In the genomic region with DNA sequence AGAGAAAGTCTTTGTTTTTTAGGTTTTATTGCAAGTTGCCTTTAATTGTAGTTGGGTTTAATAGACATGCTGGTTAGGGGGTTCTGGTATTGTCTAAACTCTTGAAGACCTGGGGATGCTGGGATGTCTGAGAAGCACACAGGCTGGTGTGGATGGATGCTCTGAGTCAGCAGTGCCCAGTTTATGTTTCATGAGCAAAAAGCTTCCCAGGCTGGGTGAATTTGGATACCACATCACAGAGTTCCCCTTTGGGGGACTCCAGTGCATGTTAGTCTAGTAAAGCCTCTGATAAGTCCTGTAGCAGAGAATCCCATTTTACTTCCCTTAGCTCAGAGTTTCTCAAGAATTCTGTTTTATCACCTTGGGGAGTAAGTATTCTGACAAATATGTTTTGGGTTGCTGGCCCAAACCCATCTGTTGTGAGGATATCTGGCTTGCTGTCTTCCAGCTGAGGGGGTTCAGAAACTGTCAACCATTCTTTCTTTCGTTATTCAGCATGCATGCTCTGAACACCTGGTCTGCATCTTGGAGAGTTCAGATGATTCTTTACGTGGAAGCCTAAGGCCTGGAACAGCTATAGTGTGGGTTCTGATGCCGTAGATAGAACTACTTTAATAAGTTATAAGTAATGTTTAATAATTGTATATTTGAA, we compare ENCODE assay signal across 10 cellular contexts.
A peak's percentile ranks its signal among the peaks of the same experiment; 100 is the strongest.
DNase-seq lines count a peak whose midpoint lies in the region; ATAC-seq and TF ChIP-seq lines count a peak whose summit lies in the region.
"Had no signal": no experiment of that assay in that cellular context is flagged by ENCODE, and none has a peak within 500 bp of the region (broad histone marks: within the 10 kb centered on the region; RNA-seq: fewer than 3 reads in every experiment).

No MANE protein-coding gene starts in this region.

- H3K4me3 ChIP-seq in GM06990 (replicated peaks; ENCODE audit: low read depth, low read length), result no peak overlapping the region
- H3K4me3 ChIP-seq in HAP-1, result no peak overlapping the region
- no peak overlapping the region for H3K4me3 ChIP-seq in uterus

- H3K27ac ChIP-seq in uterus, result no peak overlapping the region

- H3K4me1 Mint-ChIP-seq in activated T-helper 1 cell treated with anti-CD3 and anti-CD28 coated beads, Interleukin-12 subunit alpha, Interleukin-12 subunit beta, Interleukin-2, Interleukin-4 antibody, amounts not matched to agents 30 ng/mL and 10 ng/mL and 1 ng/mL, durations not matched to agents 14 hours and 24 hours and 36 hours (ENCODE audit: low read depth), result peaks cover 24% of the 10 kb centered on the region

- ATAC-seq in GM18909 (IDR thresholded peaks at IDR 0.05; ENCODE audit: poor library complexity, unreplicated experiment) (peak; percentile 73), HG03064 (IDR thresholded peaks at IDR 0.05; ENCODE audit: low read depth, unreplicated experiment) (peak; percentile 54)

- peak overlapping the region; percentile 27 for H3K27ac Mint-ChIP-seq in activated T-helper 1 cell treated with anti-CD3 and anti-CD28 coated beads, Interleukin-12 subunit alpha, Interleukin-12 subunit beta, Interleukin-2, Interleukin-4 antibody, amounts not matched to agents 30 ng/mL and 10 ng/mL and 1 ng/mL, durations not matched to agents 14 hours and 24 hours and 36 hours

- TF ChIP-seq CTCF in GM06990 (IDR thresholded peaks at IDR 0.05; ENCODE audit: insufficient read depth, low read length, poor library complexity, severe bottlenecking) (no peak), uterus (IDR thresholded peaks at IDR 0.05) (no peak)

- DNase-seq in GM06990 (ENCODE audit: extremely low read depth, insufficient read length) (peak; percentile 44), NCI-H82 treated with DMSO at 0.1 percent for 48 hours (lab: John Stamatoyannopoulos, UW; ENCODE audit: unreplicated experiment) (no peak), globus pallidus (ENCODE audit: low spot score) (no peak), HAP-1 (ENCODE audit: low spot score in 2 of 2) (no peak), uterus (no peak)
- no peak for DNase-seq in activated T-helper 1 cell treated with anti-CD3 and anti-CD28 coated beads, Interleukin-12 subunit alpha, Interleukin-12 subunit beta, Interleukin-2, Interleukin-4 antibody, amounts not matched to agents 30 ng/mL and 10 ng/mL and 1 ng/mL, durations not matched to agents 14 hours and 24 hours and 36 hours (ENCODE audit: low spot score)
- DNase-seq: BE2C, NCI-H2171 treated with DMSO at 0.1 percent for 48 hours had no signal

- no peak overlapping the region for H3K4me3 Mint-ChIP-seq in activated T-helper 1 cell treated with anti-CD3 and anti-CD28 coated beads, Interleukin-12 subunit alpha, Interleukin-12 subunit beta, Interleukin-2, Interleukin-4 antibody, amounts not matched to agents 30 ng/mL and 10 ng/mL and 1 ng/mL, durations not matched to agents 14 hours and 24 hours and 36 hours

- H3K27me3 ChIP-seq in GM06990 (replicated peaks; ENCODE audit: control insufficient read depth, insufficient read depth, low read length), result no peaks in the 10 kb centered on the region
- H3K27me3 ChIP-seq in HAP-1 (ENCODE audit: low read depth), result no peaks in the 10 kb centered on the region
- no peaks in the 10 kb centered on the region for H3K27me3 ChIP-seq in uterus
- H3K27me3 ChIP-seq: BE2C had no signal

- no peaks in the 10 kb centered on the region for H3K27me3 Mint-ChIP-seq in activated T-helper 1 cell treated with anti-CD3 and anti-CD28 coated beads, Interleukin-12 subunit alpha, Interleukin-12 subunit beta, Interleukin-2, Interleukin-4 antibody, amounts not matched to agents 30 ng/mL and 10 ng/mL and 1 ng/mL, durations not matched to agents 14 hours and 24 hours and 36 hours (ENCODE audit: insufficient read depth)

- no peaks in the 10 kb centered on the region for H3K36me3 Mint-ChIP-seq in activated T-helper 1 cell treated with anti-CD3 and anti-CD28 coated beads, Interleukin-12 subunit alpha, Interleukin-12 subunit beta, Interleukin-2, Interleukin-4 antibody, amounts not matched to agents 30 ng/mL and 10 ng/mL and 1 ng/mL, durations not matched to agents 14 hours and 24 hours and 36 hours (ENCODE audit: low read depth)

- TF ChIP-seq POLR2A in uterus (IDR thresholded peaks at IDR 0.05), result no peak

- H3K4me1 ChIP-seq in HAP-1 (no peaks in the 10 kb centered on the region), uterus (no peaks in the 10 kb centered on the region)
- H3K4me1 ChIP-seq: BE2C had no signal

- H3K9me3 Mint-ChIP-seq in activated T-helper 1 cell treated with anti-CD3 and anti-CD28 coated beads, Interleukin-12 subunit alpha, Interleukin-12 subunit beta, Interleukin-2, Interleukin-4 antibody, amounts not matched to agents 30 ng/mL and 10 ng/mL and 1 ng/mL, durations not matched to agents 14 hours and 24 hours and 36 hours, result no peaks in the 10 kb centered on the region

- in situ Hi-C loops in HAP-1 (cut with MboI; ENCODE audit: low sequenced_read_pairs), result no loop called here

- no peaks in the 10 kb centered on the region for H3K36me3 ChIP-seq in GM06990 (ENCODE audit: control insufficient read depth, insufficient read depth, low read length)
- no peaks in the 10 kb centered on the region for H3K36me3 ChIP-seq in HAP-1 (replicated peaks)
- H3K36me3 ChIP-seq in uterus, result no peaks in the 10 kb centered on the region
- H3K36me3 ChIP-seq: BE2C had no signal

- intact Hi-C loops in activated T-helper 1 cell treated with anti-CD3 and anti-CD28 coated beads, Interleukin-12 subunit alpha, Interleukin-12 subunit beta, Interleukin-2, Interleukin-4 antibody, amounts not matched to agents 30 ng/mL and 10 ng/mL and 1 ng/mL, durations not matched to agents 14 hours and 24 hours and 36 hours (cut with micrococcal nuclease), result loop anchor here (1.0 to 2.0 kb wide), 5 partner anchors 75 to 1967 kb away; a partner anchor contains a TSS
- intact Hi-C loops in uterus (cut with DNase I; ENCODE audit: low total_unique reads), result no loop called here

- H3K9me3 ChIP-seq in HAP-1 (no peaks in the 10 kb centered on the region), uterus (no peaks in the 10 kb centered on the region)
- H3K9me3 ChIP-seq: BE2C had no signal
